19 cellular contexts compared by ENCODE assay signal in the genomic region with DNA sequence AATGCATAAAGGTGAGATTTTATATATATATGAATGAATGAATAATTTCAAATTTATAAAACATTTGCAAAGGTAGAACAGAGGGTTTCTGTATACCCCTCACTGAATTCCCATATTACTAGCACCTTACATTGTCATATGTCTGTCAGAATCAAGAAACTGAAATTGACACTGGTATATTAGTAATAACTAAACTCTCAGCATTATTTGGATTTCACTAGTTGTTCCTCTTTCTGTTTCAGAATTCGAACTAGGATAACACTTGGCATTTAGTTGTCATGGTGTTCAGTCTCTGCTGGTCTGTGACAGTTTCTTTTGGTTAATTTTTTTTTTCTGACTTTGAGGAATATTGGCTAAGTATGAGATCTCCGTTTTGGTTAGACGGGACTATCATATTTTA.
DNase-seq lines count a peak whose midpoint lies in the region; ATAC-seq and TF ChIP-seq lines count a peak whose summit lies in the region.
"Had no signal": no experiment of that assay in that cellular context is flagged by ENCODE, and none has a peak within 500 bp of the region (broad histone marks: within the 10 kb centered on the region; RNA-seq: fewer than 3 reads in every experiment).

No MANE protein-coding gene starts in this region.

- intact Hi-C loops in vagina (cut with DNase I): no loop called here

- TF ChIP-seq CTCF in right atrium auricular region (IDR thresholded peaks at IDR 0.05): no peak
- TF ChIP-seq CTCF in vagina (IDR thresholded peaks at IDR 0.05): no peak

- H3K4me3 ChIP-seq in right atrium auricular region: no peak overlapping the region
- H3K4me3 ChIP-seq in vagina: no peak overlapping the region
- H3K4me3 ChIP-seq: hepatocyte, K562 had no signal

- H3K9me3 ChIP-seq in right atrium auricular region (no peaks in the 10 kb centered on the region), vagina (no peaks in the 10 kb centered on the region)

- H3K4me1 ChIP-seq in right atrium auricular region (no peaks in the 10 kb centered on the region), vagina (no peaks in the 10 kb centered on the region)

- H3K27me3 ChIP-seq in right atrium auricular region: no peaks in the 10 kb centered on the region
- H3K27me3 ChIP-seq in vagina: no peaks in the 10 kb centered on the region
- H3K27me3 ChIP-seq: hepatocyte had no signal

- H3K27me3 Mint-ChIP-seq in activated T-cell treated with anti-CD3 and anti-CD28 coated beads, Interleukin-2, amount 50 U/mL, for 72 hours (ENCODE audit: low read depth): no peaks in the 10 kb centered on the region
- H3K27me3 Mint-ChIP-seq: activated naive CD4-positive, alpha-beta T cell treated with anti-CD3 and anti-CD28 coated beads, Interleukin-2, amount 50 U/mL, for 24 hours had no signal

- H3K36me3 Mint-ChIP-seq in activated T-cell treated with anti-CD3 and anti-CD28 coated beads, Interleukin-2, amount 50 U/mL, for 72 hours (ENCODE audit: insufficient read depth in 2 of 2): no peaks in the 10 kb centered on the region
- H3K36me3 Mint-ChIP-seq: activated naive CD4-positive, alpha-beta T cell treated with anti-CD3 and anti-CD28 coated beads, Interleukin-2, amount 50 U/mL, for 24 hours had no signal

- H3K27ac Mint-ChIP-seq in activated T-cell treated with anti-CD3 and anti-CD28 coated beads, Interleukin-2, amount 50 U/mL, for 72 hours: no peak overlapping the region
- H3K27ac Mint-ChIP-seq: activated naive CD4-positive, alpha-beta T cell treated with anti-CD3 and anti-CD28 coated beads, Interleukin-2, amount 50 U/mL, for 24 hours had no signal

- ATAC-seq in GM18517 (IDR thresholded peaks at IDR 0.05; ENCODE audit: unreplicated experiment) (peak; percentile 80), GM21381 (IDR thresholded peaks at IDR 0.05; ENCODE audit: unreplicated experiment) (peak; percentile 86), HG02938 (IDR thresholded peaks at IDR 0.05; ENCODE audit: unreplicated experiment) (peak; percentile 62), HG03520 (IDR thresholded peaks at IDR 0.05; ENCODE audit: unreplicated experiment) (peak; percentile 77)
- no peak for ATAC-seq in activated T-cell treated with anti-CD3 and anti-CD28 coated beads, Interleukin-2, amount 50 U/mL, for 72 hours (replicated peaks in 1 of 2)
- ATAC-seq: K562 had no signal

- H3K36me3 ChIP-seq in right atrium auricular region (no peaks in the 10 kb centered on the region), vagina (no peaks in the 10 kb centered on the region)

- H3K4me1 Mint-ChIP-seq in activated T-cell treated with anti-CD3 and anti-CD28 coated beads, Interleukin-2, amount 50 U/mL, for 72 hours (ENCODE audit: low read depth): no peaks in the 10 kb centered on the region
- H3K4me1 Mint-ChIP-seq: activated naive CD4-positive, alpha-beta T cell treated with anti-CD3 and anti-CD28 coated beads, Interleukin-2, amount 50 U/mL, for 24 hours had no signal

- DNase-seq in right atrium auricular region (ENCODE audit: low spot score): no peak
- no peak for DNase-seq in vagina (ENCODE audit: extremely low spot score in 2 of 2)
- DNase-seq in activated T-cell treated with anti-CD3 and anti-CD28 coated beads, Interleukin-2, amount 50 U/mL, for 72 hours: no peak
- no peak for DNase-seq in DMS79 (lab: John Stamatoyannopoulos, UW)
- DNase-seq: activated CD4-positive, CD25-positive, alpha-beta regulatory T cell treated with anti-CD3 and anti-CD28 coated beads, Interleukin-2, amount 50 U/mL, for 72 hours; activated CD8-positive, alpha-beta memory T cell treated with anti-CD3 and anti-CD28 coated beads, Interleukin-2, amount 50 U/mL, for 48 hours; kidney glomerular epithelial cell; NCI-H1105; NCI-H2227 treated with DMSO at 0.1 percent for 48 hours; SHP77; stimulated activated naive CD4-positive, alpha-beta T cell treated with Interleukin-2 at 50 U/mL for 16 hours had no signal

- TF ChIP-seq POLR2A in vagina (IDR thresholded peaks at IDR 0.05): no peak

- H3K27ac ChIP-seq in right atrium auricular region (no peak overlapping the region), vagina (no peak overlapping the region)
- H3K27ac ChIP-seq: hepatocyte, HL-60 had no signal

- H3K9me3 Mint-ChIP-seq in activated T-cell treated with anti-CD3 and anti-CD28 coated beads, Interleukin-2, amount 50 U/mL, for 72 hours: peaks cover 0 to 3% of the 10 kb centered on the region in 2 donors
- H3K9me3 Mint-ChIP-seq: activated naive CD4-positive, alpha-beta T cell treated with anti-CD3 and anti-CD28 coated beads, Interleukin-2, amount 50 U/mL, for 24 hours had no signal

- H3K4me3 Mint-ChIP-seq in activated T-cell treated with anti-CD3 and anti-CD28 coated beads, Interleukin-2, amount 50 U/mL, for 72 hours: no peak overlapping the region
- H3K4me3 Mint-ChIP-seq: activated naive CD4-positive, alpha-beta T cell treated with anti-CD3 and anti-CD28 coated beads, Interleukin-2, amount 50 U/mL, for 24 hours had no signal

Comparison
In these comparisons a context has a peak if more than half of its experiments do, and no peak if none do; other contexts are left out.
1. ATAC-seq: peak in GM18517 (single experiment), GM21381 (single experiment), HG02938 (single experiment) and HG03520 (single experiment); none in activated T-cell treated with anti-CD3 and anti-CD28 coated beads, Interleukin-2, amount 50 U/mL, for 72 hours (0 of 2).